Comparison of ENCODE assay signal across 26 cellular contexts in the genomic region with DNA sequence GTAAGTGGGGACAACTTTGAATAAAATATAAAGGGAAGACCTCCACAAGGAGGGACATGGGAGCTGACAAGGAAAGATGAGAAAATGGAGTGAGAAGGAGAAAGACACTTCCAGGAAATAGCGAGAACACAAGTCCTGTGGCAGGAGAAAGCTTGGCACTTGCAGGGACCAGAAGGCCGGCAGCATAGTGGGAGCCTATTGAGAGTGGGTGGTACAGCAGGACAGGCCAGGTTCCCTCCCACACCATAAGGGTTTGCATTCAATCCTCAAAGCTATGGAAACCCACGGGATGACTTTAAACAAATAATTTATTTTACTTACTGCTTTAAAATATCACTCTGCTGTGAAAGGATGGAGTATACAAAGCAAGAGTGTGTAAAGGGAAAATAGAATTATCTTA.
"Had no signal": no experiment of that assay in that cellular context is flagged by ENCODE, and none has a peak within 500 bp of the region (broad histone marks: within the 10 kb centered on the region; RNA-seq: fewer than 3 reads in every experiment).

No MANE protein-coding gene starts in this region.

- H3K9me3 Mint-ChIP-seq: dendritic cell treated with granulocyte-macrophage colony-stimulating factor and Interleukin-4, amounts not matched to agents 40 ng/mL and 50 ng/mL, for 4 days; effector memory CD8-positive, alpha-beta T cell; endodermal cell had no signal

- H3K4me1 ChIP-seq: colonic mucosa, esophagus muscularis mucosa, esophagus squamous epithelium, foreskin keratinocyte, gastrocnemius medialis, gastroesophageal sphincter, heart right ventricle had no signal

- H3K27me3 Mint-ChIP-seq: dendritic cell treated with granulocyte-macrophage colony-stimulating factor and Interleukin-4, amounts not matched to agents 40 ng/mL and 50 ng/mL, for 4 days had no signal

- ATAC-seq: effector memory CD8-positive, alpha-beta T cell; esophagus mucosa; foreskin keratinocyte; gastrocnemius medialis; gastroesophageal sphincter; heart left ventricle; heart right ventricle had no signal

- H3K27ac Mint-ChIP-seq: dendritic cell treated with granulocyte-macrophage colony-stimulating factor and Interleukin-4, amounts not matched to agents 40 ng/mL and 50 ng/mL, for 4 days; effector memory CD8-positive, alpha-beta T cell; endodermal cell had no signal

- H3K27me3 ChIP-seq: colonic mucosa, dorsolateral prefrontal cortex, esophagus muscularis mucosa, esophagus squamous epithelium, foreskin keratinocyte, gastrocnemius medialis, gastroesophageal sphincter, heart left ventricle, heart right ventricle, hepatocyte had no signal

- H2AFZ ChIP-seq: hepatocyte had no signal

- H3K4me2 ChIP-seq: hepatocyte had no signal

- H3K4me3 Mint-ChIP-seq: dendritic cell treated with granulocyte-macrophage colony-stimulating factor and Interleukin-4, amounts not matched to agents 40 ng/mL and 50 ng/mL, for 4 days; effector memory CD8-positive, alpha-beta T cell; endodermal cell had no signal

- H3K36me3 ChIP-seq: colonic mucosa, esophagus muscularis mucosa, esophagus squamous epithelium, gastrocnemius medialis, gastroesophageal sphincter, heart left ventricle, heart right ventricle had no signal

- H3K9me3 ChIP-seq: colonic mucosa, esophagus muscularis mucosa, esophagus squamous epithelium, gastrocnemius medialis, gastroesophageal sphincter, heart right ventricle had no signal

- DNase-seq: colonic mucosa; cortex of kidney; dermis blood vessel endothelial cell; effector CD4-positive, alpha-beta T cell; effector CD8-positive, alpha-beta T cell; effector memory CD4-positive, alpha-beta T cell; effector memory CD8-positive, alpha-beta T cell; endodermal cell; erythroblast; esophagus squamous epithelium; foreskin fibroblast; foreskin keratinocyte; foreskin melanocyte; gastrocnemius medialis; glutamatergic neuron; head of caudate nucleus; heart left ventricle; heart right ventricle had no signal

- H3K27ac ChIP-seq: colonic mucosa, coronary artery, dorsolateral prefrontal cortex, epithelial cell of prostate, esophagus muscularis mucosa, esophagus squamous epithelium, foreskin keratinocyte, gastrocnemius medialis, gastroesophageal sphincter, heart left ventricle, heart right ventricle, hepatocyte had no signal

- H3K4me3 ChIP-seq: colonic mucosa, coronary artery, dorsolateral prefrontal cortex, esophagus muscularis mucosa, esophagus squamous epithelium, gastrocnemius medialis, gastroesophageal sphincter, heart left ventricle, heart right ventricle, hepatocyte had no signal
